1 cellular context compared by ENCODE assay signal in genomic region chr5:126055348-126055729, GRCh38.
TF ChIP-seq lines count a peak whose summit lies in the region.

No MANE protein-coding gene starts in this region.

TF ChIP-seq in HEK293, 187 proteins besides CTCF, POLR2A, EP300 and RAD21 (continued from another document):
- TF ChIP-seq ATF2 (tag by site-specific recombination; IDR thresholded peaks at IDR 0.05; ENCODE audit: low read depth): no peak
- 0 out of 2 replicates have a peak, but pooled peaks have one; percentile 21 for TF ChIP-seq GLI2 (tag by site-specific recombination; IDR thresholded peaks at IDR 0.05; ENCODE audit: borderline replicate concordance, low read depth)
- TF ChIP-seq ZNF558 (tag by site-specific recombination; IDR thresholded peaks at IDR 0.05): no peak
- TF ChIP-seq ZBTB1 (tag by site-specific recombination; IDR thresholded peaks at IDR 0.05): 0 out of 2 replicates have a peak, but pooled peaks have one; percentile 26
- TF ChIP-seq ZNF132 (tag by site-specific recombination; IDR thresholded peaks at IDR 0.05; ENCODE audit: borderline replicate concordance): no peak
- TF ChIP-seq ZNF843 (tag by site-specific recombination; IDR thresholded peaks at IDR 0.05): peak; percentile 93
- TF ChIP-seq, protein P1, sequence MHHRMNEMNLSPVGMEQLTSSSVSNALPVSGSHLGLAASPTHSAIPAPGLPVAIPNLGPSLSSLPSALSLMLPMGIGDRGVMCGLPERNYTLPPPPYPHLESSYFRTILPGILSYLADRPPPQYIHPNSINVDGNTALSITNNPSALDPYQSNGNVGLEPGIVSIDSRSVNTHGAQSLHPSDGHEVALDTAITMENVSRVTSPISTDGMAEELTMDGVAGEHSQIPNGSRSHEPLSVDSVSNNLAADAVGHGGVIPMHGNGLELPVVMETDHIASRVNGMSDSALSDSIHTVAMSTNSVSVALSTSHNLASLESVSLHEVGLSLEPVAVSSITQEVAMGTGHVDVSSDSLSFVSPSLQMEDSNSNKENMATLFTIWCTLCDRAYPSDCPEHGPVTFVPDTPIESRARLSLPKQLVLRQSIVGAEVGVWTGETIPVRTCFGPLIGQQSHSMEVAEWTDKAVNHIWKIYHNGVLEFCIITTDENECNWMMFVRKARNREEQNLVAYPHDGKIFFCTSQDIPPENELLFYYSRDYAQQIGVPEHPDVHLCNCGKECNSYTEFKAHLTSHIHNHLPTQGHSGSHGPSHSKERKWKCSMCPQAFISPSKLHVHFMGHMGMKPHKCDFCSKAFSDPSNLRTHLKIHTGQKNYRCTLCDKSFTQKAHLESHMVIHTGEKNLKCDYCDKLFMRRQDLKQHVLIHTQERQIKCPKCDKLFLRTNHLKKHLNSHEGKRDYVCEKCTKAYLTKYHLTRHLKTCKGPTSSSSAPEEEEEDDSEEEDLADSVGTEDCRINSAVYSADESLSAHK (tag by site-specific recombination; IDR thresholded peaks at IDR 0.05): peak; percentile 76
